In the genomic region with DNA sequence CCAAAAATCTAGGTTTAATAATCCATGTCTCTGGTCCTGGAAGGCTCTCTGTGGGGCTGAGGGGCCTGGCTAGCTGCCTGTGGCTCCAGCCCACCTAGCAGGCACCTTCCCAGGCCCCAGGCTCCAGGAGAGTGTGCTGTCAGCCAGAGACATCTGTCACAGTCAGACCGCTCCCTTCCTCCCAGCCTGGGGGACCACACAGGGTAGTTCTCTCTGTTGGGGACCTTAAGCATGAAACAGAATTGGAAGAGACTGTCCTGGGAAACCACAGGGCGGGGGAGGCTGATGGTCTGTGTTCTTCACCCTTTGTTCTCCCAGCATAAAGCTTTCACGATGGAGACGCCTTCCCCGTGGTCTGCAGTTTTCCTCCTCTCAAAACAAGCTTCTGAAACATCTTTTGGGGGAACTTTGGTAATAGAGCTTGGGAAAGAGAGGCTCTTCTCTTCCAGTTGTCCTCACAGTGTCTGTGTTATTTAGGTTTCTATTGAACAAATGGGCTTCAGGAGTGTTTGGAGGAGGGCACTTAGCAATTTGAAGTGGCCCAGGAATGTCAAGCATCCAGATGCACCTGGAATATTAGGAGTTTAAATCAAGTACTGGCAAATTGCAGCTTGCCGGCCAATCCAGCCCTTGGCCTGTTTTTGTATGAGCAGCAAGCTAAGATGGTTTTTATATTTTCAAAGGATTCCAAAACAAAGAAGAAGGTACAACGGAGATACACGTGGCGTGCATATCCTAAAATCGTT, we compare ENCODE assay signal across 22 cellular contexts.
DNase-seq lines count a peak whose midpoint lies in the region; ATAC-seq and TF ChIP-seq lines count a peak whose summit lies in the region.
"Had no signal": no experiment of that assay in that cellular context is flagged by ENCODE, and none has a peak within 500 bp of the region (broad histone marks: within the 10 kb centered on the region; RNA-seq: fewer than 3 reads in every experiment).

No MANE protein-coding gene starts in this region.

- H3K36me3 ChIP-seq in SJSA1, result no peaks in the 10 kb centered on the region
- H3K36me3 ChIP-seq: brain microvascular endothelial cell, left ventricle myocardium inferior, pancreas had no signal

- no peak for ATAC-seq in GM18519 (IDR thresholded peaks at IDR 0.05; ENCODE audit: low FRiP score, unreplicated experiment)
- ATAC-seq in GM18907 (IDR thresholded peaks at IDR 0.05; ENCODE audit: unreplicated experiment), result no peak
- ATAC-seq: pancreas; stimulated activated naive CD8-positive, alpha-beta T cell treated with anti-CD3 and anti-CD28 coated beads, Interleukin-15, amount 100 ng/mL, for 72 hours had no signal

- H3K4me1 ChIP-seq in SJSA1 (replicated peaks), result peaks cover 16% of the 10 kb centered on the region
- H3K4me1 ChIP-seq: left ventricle myocardium inferior, pancreas had no signal

- no peak for TF ChIP-seq CTCF in nephron (IDR thresholded peaks at IDR 0.05; ENCODE audit: unreplicated experiment in 3 of 3)

- H3K4me1 Mint-ChIP-seq in nephron, result peaks cover 23% of the 10 kb centered on the region

- peaks cover under 1% of the 10 kb centered on the region for H3K9me3 Mint-ChIP-seq in nephron
- H3K9me3 Mint-ChIP-seq: activated naive CD4-positive, alpha-beta T cell treated with anti-CD3 and anti-CD28 coated beads, Interleukin-2, amount 10 ng/mL, durations not matched to agents 7 days and 5 days; nephron progenitor cell; stimulated activated naive CD8-positive, alpha-beta T cell treated with anti-CD3 and anti-CD28 coated beads, Interleukin-15, amount 100 ng/mL, for 72 hours had no signal

- H3K27me3 ChIP-seq in SJSA1 (replicated peaks), result no peaks in the 10 kb centered on the region
- H3K27me3 ChIP-seq: pancreas had no signal

- H3K9me3 ChIP-seq in SJSA1 (replicated peaks), result no peaks in the 10 kb centered on the region
- H3K9me3 ChIP-seq: left ventricle myocardium inferior, pancreas had no signal

- H3K27ac Mint-ChIP-seq in nephron, result peak overlapping the region in 2 of 3 experiments; percentile 33 to 39
- H3K27ac Mint-ChIP-seq: activated naive CD4-positive, alpha-beta T cell treated with anti-CD3 and anti-CD28 coated beads, Interleukin-2, amount 10 ng/mL, durations not matched to agents 7 days and 5 days; activated T-helper 1 cell treated with anti-CD3 and anti-CD28 coated beads, Interleukin-12 subunit alpha, Interleukin-12 subunit beta, Interleukin-2, Interleukin-4 antibody, amounts not matched to agents 30 ng/mL and 10 ng/mL and 1 ng/mL, durations not matched to agents 14 hours and 24 hours and 36 hours; nephron progenitor cell; stimulated activated naive CD8-positive, alpha-beta T cell treated with anti-CD3 and anti-CD28 coated beads, Interleukin-15, amount 100 ng/mL, for 72 hours had no signal

- no peak overlapping the region for H3K27ac ChIP-seq in SJSA1
- H3K27ac ChIP-seq: 22Rv1, brain microvascular endothelial cell, KMS-11, left ventricle myocardium inferior, pancreas had no signal

- H3K27me3 Mint-ChIP-seq in nephron (ENCODE audit: low read depth), result peaks cover 55% of the 10 kb centered on the region

- H3K4me3 ChIP-seq in SJSA1, result no peak overlapping the region
- H3K4me3 ChIP-seq: left ventricle myocardium inferior, pancreas had no signal

- no peak overlapping the region for H3K4me3 Mint-ChIP-seq in nephron
- H3K4me3 Mint-ChIP-seq: activated naive CD4-positive, alpha-beta T cell treated with anti-CD3 and anti-CD28 coated beads, Interleukin-2, amount 10 ng/mL, durations not matched to agents 7 days and 5 days; activated T-helper 1 cell treated with anti-CD3 and anti-CD28 coated beads, Interleukin-12 subunit alpha, Interleukin-12 subunit beta, Interleukin-2, Interleukin-4 antibody, amounts not matched to agents 30 ng/mL and 10 ng/mL and 1 ng/mL, durations not matched to agents 14 hours and 24 hours and 36 hours; nephron progenitor cell; stimulated activated naive CD8-positive, alpha-beta T cell treated with anti-CD3 and anti-CD28 coated beads, Interleukin-15, amount 100 ng/mL, for 72 hours had no signal

- H3K36me3 Mint-ChIP-seq in nephron (ENCODE audit: low read depth), result no peaks in the 10 kb centered on the region
- H3K36me3 Mint-ChIP-seq: activated naive CD4-positive, alpha-beta T cell treated with anti-CD3 and anti-CD28 coated beads, Interleukin-2, amount 10 ng/mL, durations not matched to agents 7 days and 5 days had no signal

- peak; percentile 9 for DNase-seq in DMS53 (lab: John Stamatoyannopoulos, UW)
- DNase-seq in DMS53 treated with DMSO at 0.1 percent for 48 hours (lab: John Stamatoyannopoulos, UW; ENCODE audit: unreplicated experiment), result no peak
- peak; percentile 25 for DNase-seq in NCI-H187 treated with DMSO at 0.1 percent for 48 hours (lab: John Stamatoyannopoulos, UW)
- DNase-seq in SJSA1 (ENCODE audit: low read depth in 1 of 2, low spot score in 2 of 2), result peak; percentile 43 to 54
- DNase-seq in GM19238 (ENCODE audit: insufficient read length, low spot score), result no peak
- DNase-seq: activated CD4-positive, alpha-beta T cell treated with anti-CD3 and anti-CD28 coated beads, Interleukin-2, amount 50 U/mL, for 48 hours; activated CD8-positive, alpha-beta memory T cell treated with anti-CD3 and anti-CD28 coated beads, Interleukin-2, amount 50 U/mL, for 4 hours; activated naive CD4-positive, alpha-beta T cell treated with anti-CD3 and anti-CD28 coated beads, Interleukin-2, amount 10 ng/mL, durations not matched to agents 7 days and 5 days; amniotic stem cell; brain microvascular endothelial cell; left ventricle myocardium inferior; NCI-H1930; nephron progenitor cell; pancreas; small intestine; stimulated activated naive CD8-positive, alpha-beta T cell treated with anti-CD3 and anti-CD28 coated beads, Interleukin-15, amount 100 ng/mL, for 72 hours had no signal

Comparison
In these comparisons a context has a peak if more than half of its experiments do, and no peak if none do; other contexts are left out.
1. DNase-seq: peak in DMS53 (single experiment), NCI-H187 treated with DMSO at 0.1 percent for 48 hours (single experiment) and SJSA1 (2 of 2); none in DMS53 treated with DMSO at 0.1 percent for 48 hours (single experiment) and GM19238 (single experiment).